Comparison of ENCODE assay signal across 25 cellular contexts in genomic region chr4:34664051-34664450, GRCh38.
"Had no signal": no experiment of that assay in that cellular context is flagged by ENCODE, and none has a peak within 500 bp of the region (broad histone marks: within the 10 kb centered on the region; RNA-seq: fewer than 3 reads in every experiment).

No MANE protein-coding gene starts in this region.

- H3K36me3 Mint-ChIP-seq: memory B cell had no signal

- H3K27ac Mint-ChIP-seq: dendritic cell treated with granulocyte-macrophage colony-stimulating factor and Interleukin-4, amounts not matched to agents 40 ng/mL and 50 ng/mL, for 4 days; effector memory CD8-positive, alpha-beta T cell; endodermal cell; memory B cell had no signal

- H3K4me3 Mint-ChIP-seq: dendritic cell treated with granulocyte-macrophage colony-stimulating factor and Interleukin-4, amounts not matched to agents 40 ng/mL and 50 ng/mL, for 4 days; effector memory CD8-positive, alpha-beta T cell; endodermal cell; memory B cell had no signal

- H3K4me1 Mint-ChIP-seq: endodermal cell, memory B cell had no signal

- H3K4me1 ChIP-seq: colonic mucosa, esophagus squamous epithelium, gastrocnemius medialis, heart right ventricle, left lung had no signal

- H3K27me3 Mint-ChIP-seq: dendritic cell treated with granulocyte-macrophage colony-stimulating factor and Interleukin-4, amounts not matched to agents 40 ng/mL and 50 ng/mL, for 4 days; effector memory CD8-positive, alpha-beta T cell; memory B cell had no signal

- H3K9me3 ChIP-seq: colonic mucosa, esophagus squamous epithelium, gastrocnemius medialis, left lung had no signal

- H3K4me3 ChIP-seq: colonic mucosa, esophagus squamous epithelium, gastrocnemius medialis, heart right ventricle, left lung, lung had no signal

- H3K9me3 Mint-ChIP-seq: endodermal cell had no signal

- DNase-seq: colonic mucosa; cortex of kidney; effector CD8-positive, alpha-beta T cell; effector memory CD8-positive, alpha-beta T cell; endodermal cell; erythroblast; esophagus squamous epithelium; foreskin fibroblast; foreskin melanocyte; gastrocnemius medialis; glutamatergic neuron; head of caudate nucleus; heart right ventricle; hippocampal formation; left cardiac atrium; left ventricle myocardium superior; mammary epithelial cell; mesendoderm; midbrain had no signal

- H3K27me3 ChIP-seq: colonic mucosa, esophagus squamous epithelium, gastrocnemius medialis, heart right ventricle, left lung had no signal

- H3K27ac ChIP-seq: colonic mucosa, epithelial cell of prostate, esophagus squamous epithelium, gastrocnemius medialis, heart right ventricle, left lung had no signal

- H3K36me3 ChIP-seq: colonic mucosa, esophagus squamous epithelium, gastrocnemius medialis, heart right ventricle, left lung had no signal

- ATAC-seq: effector memory CD8-positive, alpha-beta T cell; esophagus mucosa; gastrocnemius medialis; left cardiac atrium; left lung; left ventricle myocardium superior had no signal
